ENCODE assay signal across 1 cellular context in genomic region chr10:52967806-52968795, GRCh38.
A peak's percentile ranks its signal among the peaks of the same experiment; 100 is the strongest.
TF ChIP-seq lines count a peak whose summit lies in the region.

No MANE protein-coding gene starts in this region.

TF ChIP-seq in HepG2, 621 proteins besides CTCF, POLR2A, EP300 and RAD21 (continued from another document):
- TF ChIP-seq ZNF501 (CRISPR knock-in tag; IDR thresholded peaks at IDR 0.05) (no peak), ZNF3 (CRISPR knock-in tag; IDR thresholded peaks at IDR 0.05) (peak; percentile 95), XRCC5 (optimal IDR thresholded peaks at IDR 0.05; ENCODE audit: low read length) (no peak), BCL6 (CRISPR knock-in tag; IDR thresholded peaks at IDR 0.05) (no peak), PAXIP1 (CRISPR knock-in tag; conservative IDR thresholded peaks at IDR 0.05) (0 out of 2 replicates have a peak, but pooled peaks have one; percentile 8), ZNF878 (CRISPR knock-in tag; IDR thresholded peaks at IDR 0.05) (no peak), SOX6 (IDR thresholded peaks at IDR 0.05) (no peak), SOX6 (CRISPR knock-in tag; IDR thresholded peaks at IDR 0.05) (peak; percentile 71; the same call in 1 of the 2 replicates), USF2 (IDR thresholded peaks at IDR 0.05; ENCODE audit: low read depth, low read length) (no peak), USF2 (CRISPR knock-in tag; IDR thresholded peaks at IDR 0.05; ENCODE audit: borderline replicate concordance) (peak; percentile 33; the same call in 1 of the 2 replicates), CCAR2 (optimal IDR thresholded peaks at IDR 0.05; ENCODE audit: low read depth, low read length) (no peak), NFIC (IDR thresholded peaks at IDR 0.05; ENCODE audit: low read length) (peak; percentile 29; the same call in 1 of the 2 replicates), GATAD2A (CRISPR knock-in tag; IDR thresholded peaks at IDR 0.05) (0 out of 2 replicates have a peak, but pooled peaks have one; percentile 22), NCOR1 (IDR thresholded peaks at IDR 0.05; ENCODE audit: borderline replicate concordance, low read length) (peak; percentile 40; the same call in 1 of the 2 replicates), SOX13 (IDR thresholded peaks at IDR 0.05) (no peak), SOX13 (CRISPR knock-in tag; conservative IDR thresholded peaks at IDR 0.05 in 1 of 2, IDR thresholded peaks at IDR 0.05 in 1 of 2) (peak in 1 of 2 experiments; percentile 90; a peak in 2 of 4 replicates), ZBTB20 (CRISPR knock-in tag; IDR thresholded peaks at IDR 0.05; ENCODE audit: borderline replicate concordance, low read depth) (no peak)
